In the genomic region with DNA sequence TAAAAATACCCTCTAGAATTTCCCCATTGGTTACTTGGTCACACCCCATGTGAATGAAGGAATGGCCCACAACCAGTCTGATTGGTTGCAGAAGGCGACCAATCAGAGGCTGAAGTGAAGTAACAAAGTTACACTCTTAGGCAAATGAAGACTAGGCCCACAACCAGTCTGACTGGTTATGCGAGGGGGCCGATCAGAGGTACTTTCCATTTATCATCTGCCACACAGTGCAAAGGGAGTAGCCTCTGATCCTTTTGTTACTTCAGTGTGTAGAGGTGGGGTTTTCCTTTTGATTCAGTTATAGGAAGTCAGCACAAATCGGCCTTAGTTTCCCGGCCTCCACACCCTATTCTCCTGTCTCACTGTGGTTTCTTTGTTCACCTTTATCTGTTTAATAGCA, we compare ENCODE assay signal across 8 cellular contexts.
DNase-seq lines count a peak whose midpoint lies in the region; ATAC-seq and TF ChIP-seq lines count a peak whose summit lies in the region.

No MANE protein-coding gene starts in this region.

- no peak for TF ChIP-seq EP300 in SK-N-SH (IDR thresholded peaks at IDR 0.05; ENCODE audit: borderline replicate concordance in 1 of 2, low read depth in 1 of 2, low read length in 1 of 2)

- CTCF ChIA-PET in SK-N-SH (lab: Yijun Ruan, JAX): no interaction called here

- H4K20me1 ChIP-seq in OCI-LY3 (ENCODE audit: insufficient read depth, low read length) (no peaks in the 10 kb centered on the region), SK-N-SH (ENCODE audit: insufficient read depth) (no peaks in the 10 kb centered on the region)

- no peaks in the 10 kb centered on the region for H3F3A ChIP-seq in SK-N-SH (replicated peaks; ENCODE audit: insufficient read depth)

- H3K9me3 ChIP-seq in OCI-LY3 (ENCODE audit: insufficient read depth, low read length): no peaks in the 10 kb centered on the region
- no peaks in the 10 kb centered on the region for H3K9me3 ChIP-seq in esophagus (ENCODE audit: control insufficient read depth in 2 of 2, insufficient read depth in 1 of 2, low read depth in 1 of 2, low read length in 1 of 2)
- no peaks in the 10 kb centered on the region for H3K9me3 ChIP-seq in SK-N-SH

- ATAC-seq in HG02763 (IDR thresholded peaks at IDR 0.05; ENCODE audit: unreplicated experiment): peak; percentile 79
- ATAC-seq in stimulated activated effector memory CD8-positive, alpha-beta T cell treated with anti-CD3 and anti-CD28 coated beads, Interleukin-12 subunit alpha, Interleukin-12 subunit beta, amount 100 ng/mL, for 72 hours: peak; percentile 98

- no peaks in the 10 kb centered on the region for H3K9me2 ChIP-seq in SK-N-SH

- H3K4me3 Mint-ChIP-seq in stimulated activated effector memory CD8-positive, alpha-beta T cell treated with anti-CD3 and anti-CD28 coated beads, Interleukin-12 subunit alpha, Interleukin-12 subunit beta, amount 100 ng/mL, for 72 hours: peak overlapping the region; percentile 36

- H3K4me1 ChIP-seq in OCI-LY3 (ENCODE audit: low read length): peaks cover 59% of the 10 kb centered on the region
- no peaks in the 10 kb centered on the region for H3K4me1 ChIP-seq in esophagus (ENCODE audit: control insufficient read depth in 2 of 2, insufficient read depth in 2 of 2, low read length in 1 of 2)
- H3K4me1 ChIP-seq in SK-N-SH (ENCODE audit: control insufficient read depth in 1 of 2, insufficient read depth in 2 of 2, low read depth in 1 of 2, low read length in 1 of 2): no peaks in the 10 kb centered on the region

- H3K9me3 Mint-ChIP-seq in stimulated activated effector memory CD8-positive, alpha-beta T cell treated with anti-CD3 and anti-CD28 coated beads, Interleukin-12 subunit alpha, Interleukin-12 subunit beta, amount 100 ng/mL, for 72 hours: no peaks in the 10 kb centered on the region

- H3K4me2 ChIP-seq in OCI-LY3 (ENCODE audit: low read length) (peak overlapping the region; percentile 81), SK-N-SH (no peak overlapping the region)

- H3K79me2 ChIP-seq in OCI-LY3 (ENCODE audit: low read length) (no peaks in the 10 kb centered on the region), SK-N-SH (ENCODE audit: insufficient read depth) (no peaks in the 10 kb centered on the region)

- H3K4me3 ChIP-seq in OCI-LY3 (ENCODE audit: low read length) (peak overlapping the region; percentile 65), esophagus (ENCODE audit: low read depth in 1 of 2, low read length in 2 of 2) (no peak overlapping the region), SK-N-SH (ENCODE audit: low read depth in 2 of 2, low read length in 1 of 2) (no peak overlapping the region)

- H2AFZ ChIP-seq in OCI-LY3 (ENCODE audit: low read depth, low read length) (0 out of 2 replicates have a peak overlapping the region, but pooled peaks have one; percentile 15), SK-N-SH (ENCODE audit: low read depth) (no peak overlapping the region)

- H3K27ac ChIP-seq in OCI-LY3 (ENCODE audit: low read length) (peak overlapping the region; percentile 96), esophagus (ENCODE audit: low read depth in 2 of 2, low read length in 1 of 2) (peak overlapping the region; percentile 1 to 84), SK-N-SH (ENCODE audit: low read depth in 2 of 2, low read length in 1 of 2) (no peak overlapping the region)

- TF ChIP-seq CTCF in OCI-LY3 (IDR thresholded peaks at IDR 0.05; ENCODE audit: low read depth, low read length) (no peak), SK-N-SH (IDR thresholded peaks at IDR 0.05) (no peak)

- peak overlapping the region; percentile 82 for H3K27ac Mint-ChIP-seq in stimulated activated effector memory CD8-positive, alpha-beta T cell treated with anti-CD3 and anti-CD28 coated beads, Interleukin-12 subunit alpha, Interleukin-12 subunit beta, amount 100 ng/mL, for 72 hours

- DNase-seq in DMS79 treated with DMSO at 0.1 percent for 48 hours (lab: John Stamatoyannopoulos, UW) (peak; percentile 29), DMS79 (lab: John Stamatoyannopoulos, UW) (no peak), KG1 (lab: John Stamatoyannopoulos, UW) (no peak), SK-N-SH (no peak)
- peak in 1 of 2 donors; percentile 64 for DNase-seq in stimulated activated effector memory CD8-positive, alpha-beta T cell treated with anti-CD3 and anti-CD28 coated beads, Interleukin-12 subunit alpha, Interleukin-12 subunit beta, amount 100 ng/mL, for 72 hours (ENCODE audit: low spot score in 2 of 2)

- TF ChIP-seq RAD21 in SK-N-SH (IDR thresholded peaks at IDR 0.05; ENCODE audit: low read length): no peak

- POLR2A ChIA-PET in SK-N-SH (lab: Yijun Ruan, JAX): no interaction called here

- peaks cover 39% of the 10 kb centered on the region for H3K4me1 Mint-ChIP-seq in stimulated activated effector memory CD8-positive, alpha-beta T cell treated with anti-CD3 and anti-CD28 coated beads, Interleukin-12 subunit alpha, Interleukin-12 subunit beta, amount 100 ng/mL, for 72 hours

- H3K9ac ChIP-seq in OCI-LY3 (ENCODE audit: low read length): peak overlapping the region; percentile 70
- H3K9ac ChIP-seq in SK-N-SH: no peak overlapping the region

- H3K27me3 ChIP-seq in OCI-LY3 (ENCODE audit: low read depth, low read length) (no peaks in the 10 kb centered on the region), esophagus (ENCODE audit: control insufficient read depth in 1 of 2, insufficient read depth in 2 of 2, low read length in 2 of 2) (no peaks in the 10 kb centered on the region), SK-N-SH (ENCODE audit: insufficient read depth) (no peaks in the 10 kb centered on the region)

- no peaks in the 10 kb centered on the region for H3K36me3 Mint-ChIP-seq in stimulated activated effector memory CD8-positive, alpha-beta T cell treated with anti-CD3 and anti-CD28 coated beads, Interleukin-12 subunit alpha, Interleukin-12 subunit beta, amount 100 ng/mL, for 72 hours

- WGBS in esophagus, 2 donors: 34 to 39% methylated on average over 5 of the region's 5 CpGs
- WGBS in SK-N-SH (ENCODE audit: low lambda C conversion rate): 96% methylated on average over 4 of the region's 5 CpGs

- H3K36me3 ChIP-seq in OCI-LY3 (replicated peaks; ENCODE audit: low read depth, low read length) (no peaks in the 10 kb centered on the region), esophagus (ENCODE audit: control insufficient read depth in 2 of 2, insufficient read depth in 2 of 2, low read length in 1 of 2) (no peaks in the 10 kb centered on the region), SK-N-SH (replicated peaks in 1 of 2; ENCODE audit: control insufficient read depth in 1 of 2, insufficient read depth in 2 of 2, low read length in 1 of 2) (no peaks in the 10 kb centered on the region)

TF ChIP-seq in SK-N-SH, 30 proteins besides CTCF, POLR2A, EP300 and RAD21 (continues in another document):
- no peak for TF ChIP-seq RFX5 (IDR thresholded peaks at IDR 0.05; ENCODE audit: low read length)
- TF ChIP-seq, protein P1, sequence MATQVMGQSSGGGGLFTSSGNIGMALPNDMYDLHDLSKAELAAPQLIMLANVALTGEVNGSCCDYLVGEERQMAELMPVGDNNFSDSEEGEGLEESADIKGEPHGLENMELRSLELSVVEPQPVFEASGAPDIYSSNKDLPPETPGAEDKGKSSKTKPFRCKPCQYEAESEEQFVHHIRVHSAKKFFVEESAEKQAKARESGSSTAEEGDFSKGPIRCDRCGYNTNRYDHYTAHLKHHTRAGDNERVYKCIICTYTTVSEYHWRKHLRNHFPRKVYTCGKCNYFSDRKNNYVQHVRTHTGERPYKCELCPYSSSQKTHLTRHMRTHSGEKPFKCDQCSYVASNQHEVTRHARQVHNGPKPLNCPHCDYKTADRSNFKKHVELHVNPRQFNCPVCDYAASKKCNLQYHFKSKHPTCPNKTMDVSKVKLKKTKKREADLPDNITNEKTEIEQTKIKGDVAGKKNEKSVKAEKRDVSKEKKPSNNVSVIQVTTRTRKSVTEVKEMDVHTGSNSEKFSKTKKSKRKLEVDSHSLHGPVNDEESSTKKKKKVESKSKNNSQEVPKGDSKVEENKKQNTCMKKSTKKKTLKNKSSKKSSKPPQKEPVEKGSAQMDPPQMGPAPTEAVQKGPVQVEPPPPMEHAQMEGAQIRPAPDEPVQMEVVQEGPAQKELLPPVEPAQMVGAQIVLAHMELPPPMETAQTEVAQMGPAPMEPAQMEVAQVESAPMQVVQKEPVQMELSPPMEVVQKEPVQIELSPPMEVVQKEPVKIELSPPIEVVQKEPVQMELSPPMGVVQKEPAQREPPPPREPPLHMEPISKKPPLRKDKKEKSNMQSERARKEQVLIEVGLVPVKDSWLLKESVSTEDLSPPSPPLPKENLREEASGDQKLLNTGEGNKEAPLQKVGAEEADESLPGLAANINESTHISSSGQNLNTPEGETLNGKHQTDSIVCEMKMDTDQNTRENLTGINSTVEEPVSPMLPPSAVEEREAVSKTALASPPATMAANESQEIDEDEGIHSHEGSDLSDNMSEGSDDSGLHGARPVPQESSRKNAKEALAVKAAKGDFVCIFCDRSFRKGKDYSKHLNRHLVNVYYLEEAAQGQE (IDR thresholded peaks at IDR 0.05; ENCODE audit: low read depth, low read length): no peak
- no peak for TF ChIP-seq RXRA (IDR thresholded peaks at IDR 0.05; ENCODE audit: borderline replicate concordance, low read depth)
- no peak for TF ChIP-seq ELF1 (IDR thresholded peaks at IDR 0.05)
- no peak for TF ChIP-seq FOXJ3 (CRISPR knock-in tag; IDR thresholded peaks at IDR 0.05)
- no peak for TF ChIP-seq RCOR1 (IDR thresholded peaks at IDR 0.05; ENCODE audit: low read length)
- TF ChIP-seq, protein P2, sequence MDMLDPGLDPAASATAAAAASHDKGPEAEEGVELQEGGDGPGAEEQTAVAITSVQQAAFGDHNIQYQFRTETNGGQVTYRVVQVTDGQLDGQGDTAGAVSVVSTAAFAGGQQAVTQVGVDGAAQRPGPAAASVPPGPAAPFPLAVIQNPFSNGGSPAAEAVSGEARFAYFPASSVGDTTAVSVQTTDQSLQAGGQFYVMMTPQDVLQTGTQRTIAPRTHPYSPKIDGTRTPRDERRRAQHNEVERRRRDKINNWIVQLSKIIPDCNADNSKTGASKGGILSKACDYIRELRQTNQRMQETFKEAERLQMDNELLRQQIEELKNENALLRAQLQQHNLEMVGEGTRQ (IDR thresholded peaks at IDR 0.05; ENCODE audit: borderline replicate concordance, low read depth, low read length): no peak
- TF ChIP-seq, protein P3, sequence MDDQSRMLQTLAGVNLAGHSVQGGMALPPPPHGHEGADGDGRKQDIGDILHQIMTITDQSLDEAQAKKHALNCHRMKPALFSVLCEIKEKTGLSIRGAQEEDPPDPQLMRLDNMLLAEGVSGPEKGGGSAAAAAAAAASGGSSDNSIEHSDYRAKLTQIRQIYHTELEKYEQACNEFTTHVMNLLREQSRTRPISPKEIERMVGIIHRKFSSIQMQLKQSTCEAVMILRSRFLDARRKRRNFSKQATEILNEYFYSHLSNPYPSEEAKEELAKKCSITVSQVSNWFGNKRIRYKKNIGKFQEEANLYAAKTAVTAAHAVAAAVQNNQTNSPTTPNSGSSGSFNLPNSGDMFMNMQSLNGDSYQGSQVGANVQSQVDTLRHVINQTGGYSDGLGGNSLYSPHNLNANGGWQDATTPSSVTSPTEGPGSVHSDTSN (IDR thresholded peaks at IDR 0.05): no peak
- no peak for TF ChIP-seq FOXM1 (IDR thresholded peaks at IDR 0.05; ENCODE audit: low read depth)
- TF ChIP-seq SIN3A (IDR thresholded peaks at IDR 0.05; ENCODE audit: borderline replicate concordance, low read depth, low read length): no peak

Comparison
In these comparisons a context has a peak if more than half of its experiments do, and no peak if none do; other contexts are left out.
1. H3K27ac ChIP-seq: peak in OCI-LY3 (single experiment) and esophagus (2 of 2); none in SK-N-SH (0 of 2).